8 cellular contexts compared by ENCODE assay signal in the genomic region with DNA sequence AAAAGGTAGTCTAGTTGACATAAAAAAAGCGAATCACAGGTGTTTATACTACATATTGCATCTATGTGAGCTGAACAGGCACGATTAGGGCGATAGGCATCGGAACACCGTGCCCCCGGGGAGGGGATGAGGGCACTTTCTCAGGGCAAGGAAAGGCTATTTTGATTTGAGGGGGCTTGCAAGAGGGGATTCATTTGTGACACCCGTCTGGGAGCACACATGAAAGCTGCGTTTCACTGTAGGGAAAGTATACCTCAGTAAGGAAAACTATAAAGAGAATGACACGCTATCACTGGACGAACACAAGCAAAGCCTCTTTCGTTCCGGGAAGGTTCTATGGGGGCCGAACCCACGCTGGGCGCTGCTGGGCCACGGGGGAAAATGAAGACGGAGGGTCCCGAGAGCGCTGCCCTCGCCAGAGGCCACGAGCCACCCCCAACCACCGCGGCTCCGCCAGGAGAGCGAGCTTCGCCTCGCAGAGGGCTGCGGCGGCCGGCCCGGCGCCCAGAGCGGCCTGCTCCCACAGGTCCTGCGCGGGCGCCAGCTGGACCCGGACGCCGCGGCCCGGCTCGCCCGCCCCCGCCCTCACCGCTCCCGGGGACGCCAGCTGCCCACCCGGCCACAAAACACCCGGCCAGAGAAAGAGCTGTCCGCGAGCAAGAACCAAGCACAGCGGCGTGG. TPM values are rescaled to one million over a fixed set of nuclear protein-coding genes. Genes with fewer than 3 reads are reported as not detected.
DNase-seq lines count a peak whose midpoint lies in the region; ATAC-seq and TF ChIP-seq lines count a peak whose summit lies in the region.

No MANE protein-coding gene starts in this region.

- peak overlapping the region; percentile 91 for H3K27ac Mint-ChIP-seq in progenitor cell of endocrine pancreas

- peak overlapping the region; percentile 97 for H3K4me3 Mint-ChIP-seq in activated T-cell treated with anti-CD3 and anti-CD28 coated beads, Interleukin-2, amount 50 U/mL, for 4 hours
- peak overlapping the region; percentile 89 for H3K4me3 Mint-ChIP-seq in progenitor cell of endocrine pancreas (ENCODE audit: low read depth)

- H3K4me1 Mint-ChIP-seq in activated T-cell treated with anti-CD3 and anti-CD28 coated beads, Interleukin-2, amount 50 U/mL, for 4 hours (ENCODE audit: low read depth), result peaks cover 61% of the 10 kb centered on the region
- peaks cover 14% of the 10 kb centered on the region for H3K4me1 Mint-ChIP-seq in progenitor cell of endocrine pancreas (ENCODE audit: low read depth)

- peak; percentile 2 for ATAC-seq in GM19372 (IDR thresholded peaks at IDR 0.05; ENCODE audit: low read depth, unreplicated experiment)
- peak; percentile 10 to 12 for ATAC-seq in activated T-cell treated with anti-CD3 and anti-CD28 coated beads, Interleukin-2, amount 50 U/mL, for 4 hours

- TF ChIP-seq CTCF in AG09309 (IDR thresholded peaks at IDR 0.05; ENCODE audit: control insufficient read depth, insufficient read depth, low read depth, low read length, missing control alignments), result no peak
- no peak for TF ChIP-seq CTCF in HL-60 (IDR thresholded peaks at IDR 0.05; ENCODE audit: insufficient read depth, low read length)
- no peak for TF ChIP-seq CTCF in progenitor cell of endocrine pancreas (IDR thresholded peaks at IDR 0.05; ENCODE audit: unreplicated experiment)

- H3K36me3 Mint-ChIP-seq in activated T-cell treated with anti-CD3 and anti-CD28 coated beads, Interleukin-2, amount 50 U/mL, for 4 hours (ENCODE audit: insufficient read depth), result peaks cover 5% of the 10 kb centered on the region
- no peaks in the 10 kb centered on the region for H3K36me3 Mint-ChIP-seq in progenitor cell of endocrine pancreas (ENCODE audit: insufficient read depth)

- peak overlapping the region; percentile 99 for H3K27ac ChIP-seq in HL-60 (replicated peaks)

- no peaks in the 10 kb centered on the region for H3K27me3 Mint-ChIP-seq in activated T-cell treated with anti-CD3 and anti-CD28 coated beads, Interleukin-2, amount 50 U/mL, for 4 hours (ENCODE audit: low read depth)
- H3K27me3 Mint-ChIP-seq in progenitor cell of endocrine pancreas, result no peaks in the 10 kb centered on the region

- DNase-seq in AG09309 (ENCODE audit: low read depth) (no peak), HL-60 (ENCODE audit: low read depth in 1 of 2, low spot score in 1 of 2) (no peak), globus pallidus (ENCODE audit: low spot score) (peak; percentile 17), progenitor cell of endocrine pancreas (ENCODE audit: low spot score, unreplicated experiment) (no peak), NCI-H774 (lab: John Stamatoyannopoulos, UW) (no peak), NCI-H2029 treated with DMSO at 0.1 percent for 48 hours (lab: John Stamatoyannopoulos, UW) (no peak)
- DNase-seq in activated T-cell treated with anti-CD3 and anti-CD28 coated beads, Interleukin-2, amount 50 U/mL, for 4 hours, result no peak

- no peaks in the 10 kb centered on the region for H3K27me3 ChIP-seq in HL-60 (ENCODE audit: insufficient read depth, poor library complexity, severe bottlenecking)

- no peaks in the 10 kb centered on the region for H3K9me3 Mint-ChIP-seq in activated T-cell treated with anti-CD3 and anti-CD28 coated beads, Interleukin-2, amount 50 U/mL, for 4 hours
- H3K9me3 Mint-ChIP-seq in progenitor cell of endocrine pancreas (ENCODE audit: low read depth), result no peaks in the 10 kb centered on the region

- peak overlapping the region; percentile 83 for H3K4me3 ChIP-seq in AG09309 (ENCODE audit: control insufficient read depth, low read depth, low read length)
- peak overlapping the region; percentile 85 for H3K4me3 ChIP-seq in HL-60 (replicated peaks; ENCODE audit: insufficient read depth, low read length)

RNA-seq across cellular contexts. Expression of a gene that starts 0.9 kb away (rescaled TPM):
- total RNA-seq in activated T-cell treated with anti-CD3 and anti-CD28 coated beads, Interleukin-2, amount 50 U/mL, for 4 hours, result 10 to 100 TPM; 61.7 to 77.6 (median 65.2) TPM
- total RNA-seq in progenitor cell of endocrine pancreas, result 45.1 and 46.4 TPM in 2 replicates
